In the genomic region with DNA sequence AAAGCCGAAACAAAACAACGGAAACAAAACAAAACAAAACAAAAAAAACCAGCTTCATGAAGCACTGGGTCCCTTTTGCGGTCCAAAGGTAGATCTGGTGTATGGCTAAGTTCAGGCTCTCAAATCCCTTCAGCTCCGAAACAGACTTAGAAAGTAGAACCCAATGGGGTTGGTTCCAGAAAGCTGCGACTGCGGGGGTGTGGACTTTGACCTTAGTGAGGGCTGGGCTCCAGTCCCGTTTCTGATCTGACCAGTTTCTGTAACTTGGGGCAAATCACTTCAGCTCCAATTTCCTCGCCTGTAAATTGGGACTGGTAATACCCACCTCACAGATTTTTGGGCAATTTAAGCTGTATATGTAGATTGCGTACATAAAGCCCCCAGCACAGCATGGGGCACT, we compare ENCODE assay signal across 25 cellular contexts.
"Had no signal": no experiment of that assay in that cellular context is flagged by ENCODE, and none has a peak within 500 bp of the region (broad histone marks: within the 10 kb centered on the region; RNA-seq: fewer than 3 reads in every experiment).

No MANE protein-coding gene starts in this region.

- DNase-seq: activated CD4-positive, alpha-beta T cell treated with anti-CD3 and anti-CD28 coated beads for 4 hours; activated CD4-positive, alpha-beta T cell treated with anti-CD3 and anti-CD28 coated beads, Interleukin-2, amount 50 U/mL, for 4 hours; activated CD4-positive, CD25-positive, alpha-beta regulatory T cell; activated gamma-delta T cell; activated naive CD4-positive, alpha-beta T cell treated with anti-CD3 and anti-CD28 coated beads, Interleukin-2, amount 10 ng/mL, durations not matched to agents 7 days and 5 days; activated naive CD8-positive, alpha-beta T cell treated with anti-CD3 and anti-CD28 coated beads, Interleukin-2, amount 10 ng/mL, durations not matched to agents 7 days and 5 days; activated T-cell treated with anti-CD3 and anti-CD28 coated beads, Interleukin-2, amount 50 U/mL, for 1 hour; brain microvascular endothelial cell; caudate nucleus; cortex of kidney; kidney glomerular epithelial cell; left lung; ovary; spleen; stimulated activated naive CD4-positive, alpha-beta T cell; T-cell; tibial artery; upper lobe of right lung had no signal

- H3K4me3 ChIP-seq: ascending aorta, gastroesophageal sphincter, hepatocyte, left lung, ovary, prostate gland, spleen, suprapubic skin, tibial artery, upper lobe of right lung had no signal

- ATAC-seq: gastroesophageal sphincter, left lung, T-cell, upper lobe of right lung had no signal

- H3K4me1 ChIP-seq: prostate gland, upper lobe of right lung had no signal

- H3K9me3 ChIP-seq: gastroesophageal sphincter, left lung, neutrophil, ovary, prostate gland, spleen, suprapubic skin, tibial artery, upper lobe of right lung had no signal

- H2AFZ ChIP-seq: hepatocyte had no signal

- H3K4me2 ChIP-seq: hepatocyte had no signal

- H3K36me3 ChIP-seq: ascending aorta, brain microvascular endothelial cell, gastroesophageal sphincter, left lung, neutrophil, ovary, prostate gland, spleen, suprapubic skin, tibial artery, upper lobe of right lung had no signal

- H3K79me2 ChIP-seq: hepatocyte had no signal

- FAIRE-seq: endothelial cell of umbilical vein had no signal

- H3K27me3 ChIP-seq: ascending aorta, brain microvascular endothelial cell, gastroesophageal sphincter, hepatocyte, left lung, neutrophil, ovary, tibial artery, upper lobe of right lung had no signal

- H3K27ac ChIP-seq: ascending aorta, brain microvascular endothelial cell, gastroesophageal sphincter, hepatocyte, neutrophil, ovary, prostate gland, spleen, suprapubic skin, tibial artery, upper lobe of right lung had no signal
